9 cellular contexts compared by ENCODE assay signal in genomic region chr5:160271396-160271795, GRCh38. TPM values are rescaled to one million over a fixed set of nuclear protein-coding genes. Genes with fewer than 3 reads are reported as not detected.
A peak's percentile ranks its signal among the peaks of the same experiment; 100 is the strongest.
DNase-seq lines count a peak whose midpoint lies in the region; ATAC-seq, FAIRE-seq and TF ChIP-seq lines count a peak whose summit lies in the region.
"Had no signal": no experiment of that assay in that cellular context is flagged by ENCODE, and none has a peak within 500 bp of the region (broad histone marks: within the 10 kb centered on the region; RNA-seq: fewer than 3 reads in every experiment).

No MANE protein-coding gene starts in this region.

- no peaks in the 10 kb centered on the region for H3K27me3 Mint-ChIP-seq in natural killer cell (ENCODE audit: low read depth in 2 of 2)

- H3K27ac ChIP-seq in K562 (ENCODE audit: extremely low read depth, low read depth, low read length) (no peak overlapping the region), suprapubic skin (no peak overlapping the region)

- CTCF ChIA-PET in K562 (lab: Yijun Ruan, JAX; ENCODE audit: low intra/inter-chr PET ratio) = no interaction called here

- WGBS in K562 (ENCODE audit: insufficient coverage, low coverage, missing lambda C conversion rate) = 36% methylated on average over 8 of the region's 8 CpGs
- WGBS in suprapubic skin = 29% methylated on average over 8 of the region's 8 CpGs

- H3K79me2 ChIP-seq in K562 (ENCODE audit: control insufficient read depth, insufficient read depth, low read length) = no peaks in the 10 kb centered on the region

- no peaks in the 10 kb centered on the region for H3K27me3 ChIP-seq in K562 (ENCODE audit: control insufficient read depth in 2 of 2, insufficient read depth in 2 of 2, low read length in 2 of 2)
- H3K27me3 ChIP-seq in suprapubic skin = no peaks in the 10 kb centered on the region

- in situ Hi-C loops in K562 (cut with MboI) = no loop called here
- in situ Hi-C loops in ACHN (cut with HindIII; ENCODE audit: low pct_ligation_motif_present, low pct_unique_long_range_greater_than_20kb, low sequenced_read_pairs) = no loop called here

- H3K9me1 ChIP-seq in K562 (ENCODE audit: control insufficient read depth, insufficient read depth, low read length) = no peaks in the 10 kb centered on the region

- peak overlapping the region; percentile 59 for H3K4me3 Mint-ChIP-seq in natural killer cell

- POLR2A ChIA-PET in K562 (lab: Yijun Ruan, JAX) = interaction anchor here (0.6 to 1.0 kb wide), 4 partner anchors 9 to 62 kb away, joined by 3 to 4 read pairs (median 4); no protein-coding TSS in a partner anchor

- TF ChIP-seq RAD21 in K562 (CRISPR knock-in tag; conservative IDR thresholded peaks at IDR 0.05 in 1 of 2, IDR thresholded peaks at IDR 0.05 in 1 of 2) = no peak

- TF ChIP-seq POLR2A in GM18505 (IDR thresholded peaks at IDR 0.05; ENCODE audit: borderline replicate concordance, extremely low read depth, insufficient read depth, insufficient read length) = no peak
- no peak for TF ChIP-seq POLR2A in K562 (conservative IDR thresholded peaks at IDR 0.05)
- no peak for TF ChIP-seq POLR2A in suprapubic skin (IDR thresholded peaks at IDR 0.05)

- no peak for DNase-seq in K562 (ENCODE audit: extremely low read depth in 1 of 4, low spot score in 3 of 4)
- peak; percentile 31 for DNase-seq in natural killer cell
- no peak for DNase-seq in ACHN
- no peak for DNase-seq in suprapubic skin (ENCODE audit: low spot score in 2 of 2)
- no peak for DNase-seq in HUDEP-2 (lab: John Stamatoyannopoulos, UW; ENCODE audit: unreplicated experiment in 76 of 76)
- DNase-seq in stimulated activated CD4-positive, alpha-beta T cell treated with anti-CD3 and anti-CD28 coated beads, Interleukin-1b, Interleukin-23, amount 100 ng/mL, for 48 hours = no peak
- DNase-seq: T-helper 1 cell had no signal

- H3K9me3 ChIP-seq in K562 (replicated peaks; ENCODE audit: control insufficient read depth, insufficient read depth, low read depth, low read length) (no peaks in the 10 kb centered on the region), suprapubic skin (no peaks in the 10 kb centered on the region)

- H4K20me1 ChIP-seq in K562 (replicated peaks; ENCODE audit: control insufficient read depth, insufficient read depth, low read length) = no peaks in the 10 kb centered on the region

- TF ChIP-seq EP300 in K562 (IDR thresholded peaks at IDR 0.05; ENCODE audit: low read length) = no peak
- TF ChIP-seq EP300 in suprapubic skin (IDR thresholded peaks at IDR 0.05) = no peak

- no peak for FAIRE-seq in K562 (lab: Jason Lieb, UNC)

- BruUV-seq in K562 (replicated peaks; lab: Mats Ljungman, UMichigan) = no TSS peak

- peaks cover 61 to 68% of the 10 kb centered on the region in 2 donors for H3K4me1 Mint-ChIP-seq in natural killer cell

- no peaks in the 10 kb centered on the region for H3K36me3 ChIP-seq in K562 (ENCODE audit: control insufficient read depth, insufficient read depth, low read length)
- no peaks in the 10 kb centered on the region for H3K36me3 ChIP-seq in suprapubic skin

- intact Hi-C loops in K562 (cut with micrococcal nuclease) (no loop called here), natural killer cell (cut with micrococcal nuclease) (loop anchor here (1.0 kb wide), 1 partner anchor 40 kb away; no protein-coding TSS in a partner anchor)

- H2AFZ ChIP-seq in K562 (ENCODE audit: low read depth, low read length) = peak overlapping the region; percentile 75

- H3K9ac ChIP-seq in K562 (ENCODE audit: insufficient read depth in 1 of 2, low read depth in 2 of 2, low read length in 2 of 2) = no peak overlapping the region

- peak overlapping the region; percentile 80 to 87 for H3K27ac Mint-ChIP-seq in natural killer cell

- no peaks in the 10 kb centered on the region; a peak in 2 of 5 replicates for H3K4me1 ChIP-seq in K562 (replicated peaks in 1 of 2; ENCODE audit: control insufficient read depth in 2 of 2, insufficient read depth in 2 of 2, low read length in 2 of 2)
- H3K4me1 ChIP-seq in suprapubic skin = peaks cover 28% of the 10 kb centered on the region

- TF ChIP-seq CTCF in K562 (IDR thresholded peaks at IDR 0.05 in 2 of 3, conservative IDR thresholded peaks at IDR 0.05 in 1 of 3; ENCODE audit: insufficient read depth in 2 of 3, low read depth in 1 of 3, low read length in 3 of 3) (no peak), natural killer cell (IDR thresholded peaks at IDR 0.05) (no peak), suprapubic skin (IDR thresholded peaks at IDR 0.05) (no peak)

- ATAC-seq in GM18505 (IDR thresholded peaks at IDR 0.05; ENCODE audit: unreplicated experiment) = peak; percentile 61
- ATAC-seq in HG03460 (IDR thresholded peaks at IDR 0.05; ENCODE audit: unreplicated experiment) = peak; percentile 67
- no peak for ATAC-seq in K562
- ATAC-seq in natural killer cell = peak; percentile 47 to 63 (median 56)

- H3K9me3 Mint-ChIP-seq in natural killer cell = no peaks in the 10 kb centered on the region

- no peak overlapping the region for H3K4me2 ChIP-seq in K562 (ENCODE audit: insufficient read depth, low read length)

- H3K36me3 Mint-ChIP-seq in natural killer cell = no peaks in the 10 kb centered on the region

- H3K4me3 ChIP-seq in K562 (no peak overlapping the region), suprapubic skin (no peak overlapping the region)

TF ChIP-seq in K562, 482 proteins besides CTCF, POLR2A, EP300 and RAD21:
- TF ChIP-seq MYNN (IDR thresholded peaks at IDR 0.05) (no peak), MYNN (CRISPR knock-in tag; IDR thresholded peaks at IDR 0.05) (no peak), ZNF239 (CRISPR knock-in tag; IDR thresholded peaks at IDR 0.05) (no peak), ZFP36 (IDR thresholded peaks at IDR 0.05; ENCODE audit: low read depth, low read length, partially characterized antibody) (no peak), RB1 (IDR thresholded peaks at IDR 0.05; ENCODE audit: low read depth) (no peak), ZNF133 (CRISPR knock-in tag; IDR thresholded peaks at IDR 0.05) (no peak), FOS (IDR thresholded peaks at IDR 0.05; ENCODE audit: extremely low read depth, insufficient read length) (no peak), MXI1 (IDR thresholded peaks at IDR 0.05; ENCODE audit: low read depth, low read length) (no peak), ZEB2 (IDR thresholded peaks at IDR 0.05) (no peak), CHD1 (IDR thresholded peaks at IDR 0.05; ENCODE audit: low read length) (no peak)

RNA-seq across cellular contexts. Expression of gene CCNJL, which starts 41.0 kb away (rescaled TPM):
- total RNA-seq in K562 (2011; cell fraction: chromatin; rRNA removed; ENCODE audit: low replicate concordance) = not detected in 2 replicates
- total RNA-seq in K562 (2011; cell fraction: nucleolus; rRNA removed) = not detected in 2 replicates
- not detected in 2 replicates for total RNA-seq in K562 (2011; cell fraction: nucleoplasm; rRNA removed)
- total RNA-seq in K562 (2014; rRNA removed) (0.04 TPM in 1 of 2 replicates, not detected in the other), K562 (2014; rRNA removed; fragmentation: Illumina TruSeq; extraction: Trizol) (not detected in 2 replicates), K562 (2015; rRNA removed; fragmentation: Illumina TruSeq; extraction: Trizol) (not detected in 2 replicates), K562 (2021) (0.04 and 0.13 TPM in 2 replicates), natural killer cell (10 to 100 TPM; 19.9 to 32.1 (median 20.7) TPM), suprapubic skin (1 to 10 TPM in 2 of 4 donors, under 1 TPM in 1, not detected in 1; 0.34 to 1.2 (median 1.2) TPM)
- polyA plus RNA-seq in K562 (2011; rRNA removed) (not detected in 2 replicates), K562 (2014; fragmentation: Illumina TruSeq; extraction: Trizol) (not detected in 2 replicates), K562 (2014; fragmentation: Nextera tagmentation; extraction: Ambion mirVana) (not detected), K562 (2014; rRNA removed) (not detected in 2 replicates)
- polyA plus RNA-seq in K562 (2011; cell fraction: cytosol; rRNA removed) = not detected in 2 replicates
- not detected in 2 replicates for polyA plus RNA-seq in K562 (2011; cell fraction: nucleus; rRNA removed)
- polyA plus RNA-seq in K562 (2012) = 0.03 and 0.04 TPM in 2 replicates
- polyA minus RNA-seq in K562 (2011; rRNA and poly(A)+ RNA removed) = not detected in 2 replicates
- not detected in 2 replicates for polyA minus RNA-seq in K562 (2011; cell fraction: cytosol; rRNA and poly(A)+ RNA removed)
- polyA minus RNA-seq in K562 (2011; cell fraction: nucleus; rRNA and poly(A)+ RNA removed) = not detected in 2 replicates

RNA-seq across cellular contexts. Expression of gene FABP6, which starts 42.1 kb away (rescaled TPM):
- not detected in 2 replicates for total RNA-seq in K562 (2011; cell fraction: chromatin; rRNA removed; ENCODE audit: low replicate concordance)
- total RNA-seq in K562 (2011; cell fraction: nucleolus; rRNA removed) = not detected in 2 replicates
- total RNA-seq in K562 (2011; cell fraction: nucleoplasm; rRNA removed) = not detected in 2 replicates
- total RNA-seq in K562 (2014; rRNA removed) (not detected in 2 replicates), K562 (2014; rRNA removed; fragmentation: Illumina TruSeq; extraction: Trizol) (0.18 TPM in 1 of 2 replicates, not detected in the other), K562 (2015; rRNA removed; fragmentation: Illumina TruSeq; extraction: Trizol) (not detected in 2 replicates), K562 (2021) (not detected in 2 replicates), natural killer cell (not detected), suprapubic skin (1 to 10 TPM in 1 of 4 donors, not detected in 3; 2.5 TPM)
- polyA plus RNA-seq in K562 (2011; rRNA removed) (0.21 and 0.27 TPM in 2 replicates), K562 (2014; fragmentation: Illumina TruSeq; extraction: Trizol) (not detected in 2 replicates), K562 (2014; fragmentation: Nextera tagmentation; extraction: Ambion mirVana) (under 1 TPM; 0.11 to 0.24 TPM), K562 (2014; rRNA removed) (0.33 and 0.78 TPM in 2 replicates)
- polyA plus RNA-seq in K562 (2011; cell fraction: cytosol; rRNA removed) = 0.27 and 0.57 TPM in 2 replicates
- polyA plus RNA-seq in K562 (2011; cell fraction: nucleus; rRNA removed) = not detected in 2 replicates
- polyA plus RNA-seq in K562 (2012) = 0.16 TPM in 1 of 2 replicates, not detected in the other
- 0.27 TPM in 1 of 2 replicates, not detected in the other for polyA minus RNA-seq in K562 (2011; rRNA and poly(A)+ RNA removed)
- not detected in 2 replicates for polyA minus RNA-seq in K562 (2011; cell fraction: cytosol; rRNA and poly(A)+ RNA removed)
- not detected in 2 replicates for polyA minus RNA-seq in K562 (2011; cell fraction: nucleus; rRNA and poly(A)+ RNA removed)

Comparison
In these comparisons a context has a peak if more than half of its experiments do, and no peak if none do; other contexts are left out.
1. RNA of gene CCNJL, which starts 41.0 kb away (total RNA-seq): 19.9 to 32.1 TPM in natural killer cell; 0.34 to 1.2 TPM in suprapubic skin and 0.04 to 0.13 TPM in K562; every median in the first group is over 4 times any median in the second.